In genomic region chr3:114809668-114810413, GRCh38 we compare ENCODE assay signal across 8 cellular contexts.
A peak's percentile ranks its signal among the peaks of the same experiment; 100 is the strongest.
DNase-seq lines count a peak whose midpoint lies in the region; ATAC-seq and TF ChIP-seq lines count a peak whose summit lies in the region.

No MANE protein-coding gene starts in this region.

- no peaks in the 10 kb centered on the region for H3K27me3 ChIP-seq in lower lobe of right lung (ENCODE audit: low read depth)
- H3K27me3 ChIP-seq in BE2C: no peaks in the 10 kb centered on the region
- H3K27me3 ChIP-seq in HAP-1 (ENCODE audit: low read depth): no peaks in the 10 kb centered on the region

- peak; percentile 99 for ATAC-seq in GM18508 (IDR thresholded peaks at IDR 0.05; ENCODE audit: insufficient read depth, unreplicated experiment)
- ATAC-seq in GM21723 (IDR thresholded peaks at IDR 0.05; ENCODE audit: unreplicated experiment): peak; percentile 100
- ATAC-seq in lower lobe of right lung: peak; percentile 62 to 77

- H3K9me3 ChIP-seq in lower lobe of right lung (no peaks in the 10 kb centered on the region), BE2C (no peaks in the 10 kb centered on the region), HAP-1 (no peaks in the 10 kb centered on the region; the same call in 1 of the 2 replicates)

- DNase-seq in LHCN-M2 (ENCODE audit: low read depth): peak; percentile 35
- no peak for DNase-seq in lower lobe of right lung
- DNase-seq in BE2C: no peak
- no peak for DNase-seq in HAP-1 (ENCODE audit: low spot score in 2 of 2)
- no peak for DNase-seq in nucleus accumbens (lab: John Stamatoyannopoulos, UW)
- DNase-seq in cardiac septum (ENCODE audit: low spot score): no peak

- H3K27ac ChIP-seq in lower lobe of right lung: no peak overlapping the region

- peaks cover 6% of the 10 kb centered on the region for H3K4me1 ChIP-seq in lower lobe of right lung
- H3K4me1 ChIP-seq in BE2C: no peaks in the 10 kb centered on the region
- no peaks in the 10 kb centered on the region for H3K4me1 ChIP-seq in HAP-1

- intact Hi-C loops in lower lobe of right lung (cut with DNase I): no loop called here
- intact Hi-C loops in cardiac septum (cut with DNase I): loop anchor here (10.0 kb wide), 1 partner anchor 125 kb away; no protein-coding TSS in a partner anchor

- no peak for TF ChIP-seq CTCF in lower lobe of right lung (IDR thresholded peaks at IDR 0.05)
- TF ChIP-seq CTCF in BE2C (IDR thresholded peaks at IDR 0.05; ENCODE audit: low read depth, low read length): no peak

- H3K36me3 ChIP-seq in lower lobe of right lung (no peaks in the 10 kb centered on the region), BE2C (no peaks in the 10 kb centered on the region), HAP-1 (replicated peaks) (no peaks in the 10 kb centered on the region)

- H3K4me3 ChIP-seq in lower lobe of right lung (no peak overlapping the region), BE2C (ENCODE audit: low read depth, low read length) (no peak overlapping the region), HAP-1 (no peak overlapping the region)

- in situ Hi-C loops in HAP-1 (cut with MboI; ENCODE audit: low sequenced_read_pairs): no loop called here
